1 cellular context compared by ENCODE assay signal in genomic region chr14:102262894-102263462, GRCh38.
TF ChIP-seq lines count a peak whose summit lies in the region.

No MANE protein-coding gene starts in this region.

TF ChIP-seq in HepG2, 621 proteins besides CTCF, POLR2A, EP300 and RAD21 (continued from another document and continues in another):
- TF ChIP-seq POGK (CRISPR knock-in tag; conservative IDR thresholded peaks at IDR 0.05): no peak
- no peak; the same call in 1 of the 2 replicates for TF ChIP-seq TFE3 (CRISPR knock-in tag; IDR thresholded peaks at IDR 0.05)
- TF ChIP-seq HOXA5 (CRISPR knock-in tag; IDR thresholded peaks at IDR 0.05): no peak
- TF ChIP-seq ZBTB39 (CRISPR knock-in tag; IDR thresholded peaks at IDR 0.05): no peak
- TF ChIP-seq ZNF549 (CRISPR knock-in tag; IDR thresholded peaks at IDR 0.05): no peak
- TF ChIP-seq SIN3B (IDR thresholded peaks at IDR 0.05; ENCODE audit: low read length): no peak
- TF ChIP-seq ZNF652 (CRISPR knock-in tag; IDR thresholded peaks at IDR 0.05; ENCODE audit: borderline replicate concordance, low read depth): no peak
- no peak for TF ChIP-seq CHD4 (IDR thresholded peaks at IDR 0.05; ENCODE audit: borderline replicate concordance, low read length)
- TF ChIP-seq RBAK (CRISPR knock-in tag; IDR thresholded peaks at IDR 0.05): no peak
- TF ChIP-seq THAP11 (CRISPR knock-in tag; IDR thresholded peaks at IDR 0.05): no peak
- no peak for TF ChIP-seq KLF13 (CRISPR knock-in tag; IDR thresholded peaks at IDR 0.05)
- peak; percentile 97 for TF ChIP-seq TFDP1 (CRISPR knock-in tag; IDR thresholded peaks at IDR 0.05; ENCODE audit: borderline replicate concordance)
- no peak for TF ChIP-seq TEAD2 (CRISPR knock-in tag; IDR thresholded peaks at IDR 0.05)
- no peak for TF ChIP-seq ZNF18 (CRISPR knock-in tag; IDR thresholded peaks at IDR 0.05; ENCODE audit: insufficient replicate concordance)
- TF ChIP-seq ZBTB40 (IDR thresholded peaks at IDR 0.05): no peak
- peak; percentile 93 for TF ChIP-seq ZBTB40 (CRISPR knock-in tag; IDR thresholded peaks at IDR 0.05)
- peak; percentile 18; the same call in 1 of the 2 replicates for TF ChIP-seq ATF2 (CRISPR knock-in tag; IDR thresholded peaks at IDR 0.05)
- TF ChIP-seq CENPX (CRISPR knock-in tag; IDR thresholded peaks at IDR 0.05): no peak
- TF ChIP-seq ZNF180 (CRISPR knock-in tag; IDR thresholded peaks at IDR 0.05; ENCODE audit: borderline replicate concordance, low read depth): no peak
- no peak for TF ChIP-seq BRCA1 (CRISPR knock-in tag; IDR thresholded peaks at IDR 0.05)
- no peak for TF ChIP-seq HNF1A (IDR thresholded peaks at IDR 0.05; ENCODE audit: low read depth)
- TF ChIP-seq HNF1A (CRISPR knock-in tag; IDR thresholded peaks at IDR 0.05; ENCODE audit: borderline replicate concordance): peak; percentile 34; the same call in 1 of the 2 replicates
- TF ChIP-seq ARNT (IDR thresholded peaks at IDR 0.05): no peak
- peak; percentile 49; the same call in 1 of the 2 replicates for TF ChIP-seq ZNF580 (CRISPR knock-in tag; IDR thresholded peaks at IDR 0.05; ENCODE audit: borderline replicate concordance, low read depth)
- TF ChIP-seq ZNF605 (CRISPR knock-in tag; IDR thresholded peaks at IDR 0.05): peak; percentile 84
- no peak for TF ChIP-seq TOE1 (CRISPR knock-in tag; IDR thresholded peaks at IDR 0.05)
- no peak for TF ChIP-seq JUN (CRISPR knock-in tag; IDR thresholded peaks at IDR 0.05)
- no peak for TF ChIP-seq TFAP4 (IDR thresholded peaks at IDR 0.05; ENCODE audit: borderline replicate concordance, low read depth)
- no peak for TF ChIP-seq ZNF607 (CRISPR knock-in tag; IDR thresholded peaks at IDR 0.05; ENCODE audit: borderline replicate concordance)
- TF ChIP-seq ZNF777 (CRISPR knock-in tag; IDR thresholded peaks at IDR 0.05): no peak
